Comparison of ENCODE assay signal across 8 cellular contexts in the genomic region with DNA sequence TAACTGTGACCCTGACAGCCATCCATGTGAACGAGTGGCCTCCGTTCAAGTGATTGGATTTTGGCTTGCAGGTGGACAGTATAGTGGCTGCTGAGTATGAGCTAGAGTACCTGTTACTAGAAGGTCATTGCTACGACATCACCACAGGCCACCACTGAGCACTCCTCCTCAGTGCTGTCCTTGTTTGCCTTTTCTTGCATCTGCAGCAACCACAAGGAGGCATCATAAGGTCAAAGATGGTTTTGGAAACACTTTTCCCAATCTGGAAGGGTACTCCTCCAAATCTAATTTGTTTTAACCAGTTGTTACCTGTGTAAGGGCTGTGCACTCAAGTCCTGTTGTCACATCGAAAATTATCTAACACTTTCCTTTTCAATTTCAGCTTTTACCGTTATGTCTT.
DNase-seq lines count a peak whose midpoint lies in the region; ATAC-seq, FAIRE-seq and TF ChIP-seq lines count a peak whose summit lies in the region.
"Had no signal": no experiment of that assay in that cellular context is flagged by ENCODE, and none has a peak within 500 bp of the region (broad histone marks: within the 10 kb centered on the region; RNA-seq: fewer than 3 reads in every experiment).

No MANE protein-coding gene starts in this region.

- H3K27ac Mint-ChIP-seq in stimulated activated effector memory CD8-positive, alpha-beta T cell treated with anti-CD3 and anti-CD28 coated beads, Interleukin-12 subunit alpha, Interleukin-12 subunit beta, amount 100 ng/mL, for 72 hours: no peak overlapping the region
- H3K27ac Mint-ChIP-seq: memory B cell had no signal

- DNase-seq in GM10266 (ENCODE audit: extremely low spot score) (no peak), NCI-H69 (lab: John Stamatoyannopoulos, UW) (peak; percentile 0), small intestine (no peak)
- DNase-seq in stimulated activated effector memory CD8-positive, alpha-beta T cell treated with anti-CD3 and anti-CD28 coated beads, Interleukin-12 subunit alpha, Interleukin-12 subunit beta, amount 100 ng/mL, for 72 hours (ENCODE audit: low spot score in 2 of 2): no peak

- H3K4me3 Mint-ChIP-seq in stimulated activated effector memory CD8-positive, alpha-beta T cell treated with anti-CD3 and anti-CD28 coated beads, Interleukin-12 subunit alpha, Interleukin-12 subunit beta, amount 100 ng/mL, for 72 hours: no peak overlapping the region
- H3K4me3 Mint-ChIP-seq: memory B cell had no signal

- H3K4me3 ChIP-seq in neutrophil (ENCODE audit: low read depth in 1 of 2, low read length in 1 of 2) (no peak overlapping the region), small intestine (ENCODE audit: low read depth in 1 of 2, low read length in 2 of 2) (no peak overlapping the region)

- peaks cover 100% of the 10 kb centered on the region for H3K36me3 Mint-ChIP-seq in stimulated activated effector memory CD8-positive, alpha-beta T cell treated with anti-CD3 and anti-CD28 coated beads, Interleukin-12 subunit alpha, Interleukin-12 subunit beta, amount 100 ng/mL, for 72 hours

- WGBS in small intestine, 3 donors: 89 to 92% (median 91%) methylated on average over 5 of the region's 5 CpGs

- ATAC-seq in esophagus mucosa: peak; percentile 29
- no peak for ATAC-seq in HG02938 (IDR thresholded peaks at IDR 0.05; ENCODE audit: unreplicated experiment)
- ATAC-seq in stimulated activated effector memory CD8-positive, alpha-beta T cell treated with anti-CD3 and anti-CD28 coated beads, Interleukin-12 subunit alpha, Interleukin-12 subunit beta, amount 100 ng/mL, for 72 hours: no peak

- H3K9me3 ChIP-seq in neutrophil (no peaks in the 10 kb centered on the region), small intestine (ENCODE audit: control insufficient read depth, low read depth) (no peaks in the 10 kb centered on the region)

- H3K36me3 ChIP-seq in neutrophil: peaks cover 50% of the 10 kb centered on the region
- H3K36me3 ChIP-seq in small intestine (ENCODE audit: control insufficient read depth in 2 of 2, insufficient read depth in 2 of 2, low read length in 2 of 2): peaks cover 18 to 34% of the 10 kb centered on the region in 2 donors

- H3K9me3 Mint-ChIP-seq in stimulated activated effector memory CD8-positive, alpha-beta T cell treated with anti-CD3 and anti-CD28 coated beads, Interleukin-12 subunit alpha, Interleukin-12 subunit beta, amount 100 ng/mL, for 72 hours: no peaks in the 10 kb centered on the region
- H3K9me3 Mint-ChIP-seq: memory B cell had no signal

- TF ChIP-seq CTCF in GM10266 (IDR thresholded peaks at IDR 0.05; ENCODE audit: control insufficient read depth, insufficient read depth, low read depth, missing control alignments): peak; percentile 8
- TF ChIP-seq CTCF in neutrophil (IDR thresholded peaks at IDR 0.05): no peak

- H3K27me3 ChIP-seq in neutrophil (no peaks in the 10 kb centered on the region), small intestine (ENCODE audit: control insufficient read depth in 2 of 2, insufficient read depth in 2 of 2, low read length in 2 of 2) (no peaks in the 10 kb centered on the region)

- H3K4me1 Mint-ChIP-seq in stimulated activated effector memory CD8-positive, alpha-beta T cell treated with anti-CD3 and anti-CD28 coated beads, Interleukin-12 subunit alpha, Interleukin-12 subunit beta, amount 100 ng/mL, for 72 hours: no peaks in the 10 kb centered on the region

- H3K4me1 ChIP-seq in neutrophil (ENCODE audit: control insufficient read depth in 1 of 2, insufficient read depth in 1 of 2, low read depth in 1 of 2, low read length in 1 of 2): peaks cover 50 to 53% of the 10 kb centered on the region in 2 experiments
- no peaks in the 10 kb centered on the region for H3K4me1 ChIP-seq in small intestine (ENCODE audit: control insufficient read depth in 2 of 2, insufficient read depth in 1 of 2, low read depth in 1 of 2, low read length in 1 of 2)

- H3K27ac ChIP-seq in neutrophil (peak overlapping the region; percentile 92), small intestine (ENCODE audit: low read depth in 1 of 2, low read length in 1 of 2) (no peak overlapping the region)

- no peak for FAIRE-seq in small intestine (lab: Jason Lieb, UNC)
